In genomic region chr2:99496021-99496420, GRCh38 we compare ENCODE assay signal across 1 cellular context.
TF ChIP-seq lines count a peak whose summit lies in the region.

No MANE protein-coding gene starts in this region.

TF ChIP-seq in K562, 482 proteins besides CTCF, POLR2A, EP300 and RAD21 (continued from another document):
- TF ChIP-seq DIDO1 (tag; IDR thresholded peaks at IDR 0.05; ENCODE audit: low read depth) (no peak), JUN (IDR thresholded peaks at IDR 0.05; ENCODE audit: borderline replicate concordance, low read depth, low read length) (no peak), JUN (CRISPR knock-in tag; IDR thresholded peaks at IDR 0.05; ENCODE audit: borderline replicate concordance) (no peak), ZNF77 (CRISPR knock-in tag; IDR thresholded peaks at IDR 0.05) (no peak), NR2F6 (CRISPR knock-in tag; IDR thresholded peaks at IDR 0.05) (no peak), E2F3 (CRISPR knock-in tag; IDR thresholded peaks at IDR 0.05) (no peak), ZZZ3 (IDR thresholded peaks at IDR 0.05) (no peak), HMG20B (CRISPR knock-in tag; IDR thresholded peaks at IDR 0.05) (no peak), ZNF445 (CRISPR knock-in tag; IDR thresholded peaks at IDR 0.05; ENCODE audit: low read depth) (no peak), THAP7 (CRISPR knock-in tag; IDR thresholded peaks at IDR 0.05) (no peak), NR1H2 (CRISPR knock-in tag; IDR thresholded peaks at IDR 0.05) (no peak), MAFF (IDR thresholded peaks at IDR 0.05; ENCODE audit: low read length) (no peak), TAF15 (IDR thresholded peaks at IDR 0.05; ENCODE audit: low read depth, low read length) (no peak)
- TF ChIP-seq, protein P1, sequence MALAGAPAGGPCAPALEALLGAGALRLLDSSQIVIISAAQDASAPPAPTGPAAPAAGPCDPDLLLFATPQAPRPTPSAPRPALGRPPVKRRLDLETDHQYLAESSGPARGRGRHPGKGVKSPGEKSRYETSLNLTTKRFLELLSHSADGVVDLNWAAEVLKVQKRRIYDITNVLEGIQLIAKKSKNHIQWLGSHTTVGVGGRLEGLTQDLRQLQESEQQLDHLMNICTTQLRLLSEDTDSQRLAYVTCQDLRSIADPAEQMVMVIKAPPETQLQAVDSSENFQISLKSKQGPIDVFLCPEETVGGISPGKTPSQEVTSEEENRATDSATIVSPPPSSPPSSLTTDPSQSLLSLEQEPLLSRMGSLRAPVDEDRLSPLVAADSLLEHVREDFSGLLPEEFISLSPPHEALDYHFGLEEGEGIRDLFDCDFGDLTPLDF (CRISPR knock-in tag; IDR thresholded peaks at IDR 0.05) = no peak
- TF ChIP-seq, protein P2, sequence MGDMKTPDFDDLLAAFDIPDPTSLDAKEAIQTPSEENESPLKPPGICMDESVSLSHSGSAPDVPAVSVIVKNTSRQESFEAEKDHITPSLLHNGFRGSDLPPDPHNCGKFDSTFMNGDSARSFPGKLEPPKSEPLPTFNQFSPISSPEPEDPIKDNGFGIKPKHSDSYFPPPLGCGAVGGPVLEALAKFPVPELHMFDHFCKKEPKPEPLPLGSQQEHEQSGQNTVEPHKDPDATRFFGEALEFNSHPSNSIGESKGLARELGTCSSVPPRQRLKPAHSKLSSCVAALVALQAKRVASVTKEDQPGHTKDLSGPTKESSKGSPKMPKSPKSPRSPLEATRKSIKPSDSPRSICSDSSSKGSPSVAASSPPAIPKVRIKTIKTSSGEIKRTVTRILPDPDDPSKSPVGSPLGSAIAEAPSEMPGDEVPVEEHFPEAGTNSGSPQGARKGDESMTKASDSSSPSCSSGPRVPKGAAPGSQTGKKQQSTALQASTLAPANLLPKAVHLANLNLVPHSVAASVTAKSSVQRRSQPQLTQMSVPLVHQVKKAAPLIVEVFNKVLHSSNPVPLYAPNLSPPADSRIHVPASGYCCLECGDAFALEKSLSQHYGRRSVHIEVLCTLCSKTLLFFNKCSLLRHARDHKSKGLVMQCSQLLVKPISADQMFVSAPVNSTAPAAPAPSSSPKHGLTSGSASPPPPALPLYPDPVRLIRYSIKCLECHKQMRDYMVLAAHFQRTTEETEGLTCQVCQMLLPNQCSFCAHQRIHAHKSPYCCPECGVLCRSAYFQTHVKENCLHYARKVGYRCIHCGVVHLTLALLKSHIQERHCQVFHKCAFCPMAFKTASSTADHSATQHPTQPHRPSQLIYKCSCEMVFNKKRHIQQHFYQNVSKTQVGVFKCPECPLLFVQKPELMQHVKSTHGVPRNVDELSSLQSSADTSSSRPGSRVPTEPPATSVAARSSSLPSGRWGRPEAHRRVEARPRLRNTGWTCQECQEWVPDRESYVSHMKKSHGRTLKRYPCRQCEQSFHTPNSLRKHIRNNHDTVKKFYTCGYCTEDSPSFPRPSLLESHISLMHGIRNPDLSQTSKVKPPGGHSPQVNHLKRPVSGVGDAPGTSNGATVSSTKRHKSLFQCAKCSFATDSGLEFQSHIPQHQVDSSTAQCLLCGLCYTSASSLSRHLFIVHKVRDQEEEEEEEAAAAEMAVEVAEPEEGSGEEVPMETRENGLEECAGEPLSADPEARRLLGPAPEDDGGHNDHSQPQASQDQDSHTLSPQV (IDR thresholded peaks at IDR 0.05) = no peak
